Comparison of ENCODE assay signal across 18 cellular contexts in the genomic region with DNA sequence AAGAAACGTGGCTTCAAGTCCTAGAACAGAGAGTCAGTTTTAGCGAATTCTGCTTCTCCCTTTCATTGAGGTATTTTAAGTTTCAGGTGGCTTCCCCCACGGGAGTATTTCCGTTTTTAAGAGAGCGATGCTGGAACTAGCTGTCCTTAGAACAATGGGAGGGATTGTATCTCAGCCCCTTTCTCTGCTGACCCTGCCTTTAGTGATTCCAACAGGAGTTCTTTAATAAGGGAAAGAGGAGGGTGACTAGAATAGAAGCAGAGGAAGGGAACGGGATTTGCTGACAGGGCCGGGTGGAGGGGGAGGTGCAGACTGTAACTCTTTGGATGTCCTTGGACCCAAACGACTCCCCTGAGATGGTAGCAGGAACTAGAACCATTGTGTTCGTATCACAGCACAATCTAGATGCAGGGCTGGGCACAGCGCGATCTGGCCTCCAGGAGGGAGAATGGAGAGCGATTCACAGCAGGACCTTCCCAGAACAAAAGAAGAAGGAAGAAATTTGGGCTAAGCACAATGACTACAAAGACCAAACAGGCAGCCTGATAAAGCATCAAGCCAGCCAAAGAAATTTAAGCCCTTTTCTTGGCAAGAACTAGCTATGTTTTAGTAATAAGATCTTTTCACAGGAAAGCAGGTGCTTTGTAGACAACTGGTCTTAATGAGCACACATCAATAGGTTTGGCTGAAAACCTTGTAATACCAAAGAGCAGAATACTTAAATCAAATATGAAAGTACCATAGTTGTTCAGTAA. TPM values are rescaled to one million over a fixed set of nuclear protein-coding genes. Genes with fewer than 3 reads are reported as not detected.
DNase-seq lines count a peak whose midpoint lies in the region; ATAC-seq and TF ChIP-seq lines count a peak whose summit lies in the region.
"Had no signal": no experiment of that assay in that cellular context is flagged by ENCODE, and none has a peak within 500 bp of the region (broad histone marks: within the 10 kb centered on the region; RNA-seq: fewer than 3 reads in every experiment).

No MANE protein-coding gene starts in this region.

- peak; percentile 43 for DNase-seq in NCI-H1105 treated with DMSO at 0.1 percent for 48 hours (lab: John Stamatoyannopoulos, UW)
- no peak for DNase-seq in NCI-H1105 (lab: John Stamatoyannopoulos, UW)
- DNase-seq in NCI-H2107 treated with DMSO at 0.1 percent for 48 hours (lab: John Stamatoyannopoulos, UW; ENCODE audit: unreplicated experiment) = peak; percentile 91
- DNase-seq in glutamatergic neuron = no peak
- no peak for DNase-seq in RKO (ENCODE audit: low spot score)
- DNase-seq in SHP77 treated with DMSO at 0.1 percent for 48 hours (lab: John Stamatoyannopoulos, UW) = no peak
- no peak for DNase-seq in left colon
- DNase-seq: activated CD4-positive, alpha-beta T cell treated with anti-CD3 and anti-CD28 coated beads for 4 hours; activated T-cell treated with anti-CD3 and anti-CD28 coated beads, Interleukin-2, amount 50 U/mL, for 24 hours; CD8-positive, alpha-beta memory T cell; effector CD4-positive, alpha-beta T cell; foreskin melanocyte; NCI-H2029 treated with DMSO at 0.1 percent for 48 hours; T-helper 2 cell had no signal

- no peak for ATAC-seq in left colon
- ATAC-seq: Panc1 had no signal

- no peaks in the 10 kb centered on the region for H3K79me2 ChIP-seq in parathyroid adenoma

- intact Hi-C loops in left colon (cut with DNase I, micrococcal nuclease) = no loop called here

- peak overlapping the region; percentile 26 for H3K4me3 Mint-ChIP-seq in glutamatergic neuron (ENCODE audit: unreplicated experiment)
- H3K4me3 Mint-ChIP-seq: activated T-cell treated with anti-CD3 and anti-CD28 coated beads, Interleukin-2, amount 50 U/mL, for 24 hours; CD8-positive, alpha-beta memory T cell; type B pancreatic cell had no signal

- no peaks in the 10 kb centered on the region for H3K36me3 Mint-ChIP-seq in glutamatergic neuron (ENCODE audit: unreplicated experiment)
- H3K36me3 Mint-ChIP-seq: CD8-positive, alpha-beta memory T cell; type B pancreatic cell had no signal

- no peak overlapping the region for H3K4me3 ChIP-seq in parathyroid adenoma (ENCODE audit: low read depth, low read length)

- H3K27me3 ChIP-seq in parathyroid adenoma (ENCODE audit: control insufficient read depth, insufficient read depth, low read length) = no peaks in the 10 kb centered on the region

- no peak for TF ChIP-seq CTCF in glutamatergic neuron (IDR thresholded peaks at IDR 0.05; ENCODE audit: partially characterized antibody, unreplicated experiment)
- TF ChIP-seq CTCF in parathyroid adenoma (IDR thresholded peaks at IDR 0.05) = no peak

- no peaks in the 10 kb centered on the region for H3K36me3 ChIP-seq in parathyroid adenoma (ENCODE audit: control insufficient read depth, insufficient read depth, low read length)

- H3K27ac Mint-ChIP-seq in glutamatergic neuron (ENCODE audit: unreplicated experiment) = no peak overlapping the region
- H3K27ac Mint-ChIP-seq: activated T-cell treated with anti-CD3 and anti-CD28 coated beads, Interleukin-2, amount 50 U/mL, for 24 hours; CD8-positive, alpha-beta memory T cell; type B pancreatic cell had no signal

- peak overlapping the region; percentile 15 for H3K4me2 ChIP-seq in parathyroid adenoma (ENCODE audit: low read length)

- no peaks in the 10 kb centered on the region for H3K9me3 Mint-ChIP-seq in glutamatergic neuron (ENCODE audit: unreplicated experiment)
- H3K9me3 Mint-ChIP-seq: CD8-positive, alpha-beta memory T cell; type B pancreatic cell had no signal

- no peak overlapping the region for H2AFZ ChIP-seq in parathyroid adenoma

- H3K27me3 Mint-ChIP-seq in glutamatergic neuron (ENCODE audit: unreplicated experiment) = peaks cover 1% of the 10 kb centered on the region

- H3K9me3 ChIP-seq in parathyroid adenoma (ENCODE audit: control insufficient read depth, low read length) = no peaks in the 10 kb centered on the region

- H3K9ac ChIP-seq in parathyroid adenoma = no peak overlapping the region

- H3K27ac ChIP-seq in parathyroid adenoma = no peak overlapping the region
- H3K27ac ChIP-seq: 22Rv1 had no signal

- H3K4me1 Mint-ChIP-seq in glutamatergic neuron (ENCODE audit: low read depth, unreplicated experiment) = peaks cover 6% of the 10 kb centered on the region
- H3K4me1 Mint-ChIP-seq: CD8-positive, alpha-beta memory T cell had no signal

- no peaks in the 10 kb centered on the region for H3K4me1 ChIP-seq in parathyroid adenoma

RNA-seq across cellular contexts. Expression of gene RTTN, which starts 15.8 kb away (rescaled TPM):
- total RNA-seq in glutamatergic neuron (ENCODE audit: unreplicated experiment) (21.0 TPM), left colon (10 to 100 TPM in 1 of 2 donors, 1 to 10 TPM in 1; 7.1 to 10.0 TPM)

Comparison
In these comparisons a context has a peak if more than half of its experiments do, and no peak if none do; other contexts are left out.
1. DNase-seq: peak in NCI-H1105 treated with DMSO at 0.1 percent for 48 hours (single experiment) and NCI-H2107 treated with DMSO at 0.1 percent for 48 hours (single experiment); none in NCI-H1105 (single experiment), glutamatergic neuron (single experiment), RKO (single experiment), SHP77 treated with DMSO at 0.1 percent for 48 hours (single experiment) and left colon (0 of 2).